Comparison of ENCODE assay signal across 9 cellular contexts in genomic region chr9:134375011-134375390, GRCh38. TPM values are rescaled to one million over a fixed set of nuclear protein-coding genes. Genes with fewer than 3 reads are reported as not detected.
DNase-seq lines count a peak whose midpoint lies in the region; ATAC-seq lines count a peak whose summit lies in the region.
"Had no signal": no experiment of that assay in that cellular context is flagged by ENCODE, and none has a peak within 500 bp of the region (broad histone marks: within the 10 kb centered on the region; RNA-seq: fewer than 3 reads in every experiment).

No MANE protein-coding gene starts in this region.

- no peaks in the 10 kb centered on the region for H3K36me3 ChIP-seq in H7 (replicated peaks; ENCODE audit: control insufficient read depth, insufficient read depth, low read length)

- no peaks in the 10 kb centered on the region for H3K36me3 Mint-ChIP-seq in stimulated activated memory B cell treated with anti-CD40 and anti-IgM and Interleukin-4, amounts not matched to agents 10 μg/mL and 1 μg/mL and 100 μg/mL, for 72 hours

- no peaks in the 10 kb centered on the region for H3K9me3 Mint-ChIP-seq in stimulated activated memory B cell treated with anti-CD40 and anti-IgM and Interleukin-4, amounts not matched to agents 10 μg/mL and 1 μg/mL and 100 μg/mL, for 72 hours

- H3K27ac Mint-ChIP-seq in stimulated activated memory B cell treated with anti-CD40 and anti-IgM and Interleukin-4, amounts not matched to agents 10 μg/mL and 1 μg/mL and 100 μg/mL, for 72 hours: no peak overlapping the region

- H3K4me3 ChIP-seq in H7 (ENCODE audit: insufficient read depth, low read depth, low read length) (no peak overlapping the region), skin epidermis (peak overlapping the region in 2 of 7 experiments; percentile 2 to 24)

- no peak overlapping the region for H3K4me3 Mint-ChIP-seq in stimulated activated memory B cell treated with anti-CD40 and anti-IgM and Interleukin-4, amounts not matched to agents 10 μg/mL and 1 μg/mL and 100 μg/mL, for 72 hours

- ATAC-seq in stimulated activated memory B cell treated with anti-CD40 and anti-IgM and Interleukin-4, amounts not matched to agents 10 μg/mL and 1 μg/mL and 100 μg/mL, for 72 hours: no peak
- ATAC-seq in GM19395 (IDR thresholded peaks at IDR 0.05; ENCODE audit: unreplicated experiment): no peak

- peaks cover 31% of the 10 kb centered on the region for H3K4me1 Mint-ChIP-seq in stimulated activated memory B cell treated with anti-CD40 and anti-IgM and Interleukin-4, amounts not matched to agents 10 μg/mL and 1 μg/mL and 100 μg/mL, for 72 hours

- H3K27me3 ChIP-seq in H7 (ENCODE audit: control insufficient read depth, insufficient read depth, low read length): no peaks in the 10 kb centered on the region

- H3K27me3 Mint-ChIP-seq in stimulated activated memory B cell treated with anti-CD40 and anti-IgM and Interleukin-4, amounts not matched to agents 10 μg/mL and 1 μg/mL and 100 μg/mL, for 72 hours: no peaks in the 10 kb centered on the region

- DNase-seq in H7: peak; percentile 72
- peak; percentile 52 for DNase-seq in cerebellar cortex (ENCODE audit: low spot score)
- DNase-seq in left kidney (ENCODE audit: low read depth, low spot score): peak; percentile 45
- no peak for DNase-seq in middle frontal gyrus (ENCODE audit: extremely low spot score, low spot score)
- DNase-seq in GM19240 (ENCODE audit: insufficient read length, low spot score): no peak
- DNase-seq: DND-41 had no signal

- H3K27ac ChIP-seq in skin epidermis: peak overlapping the region in 20 of 21 experiments; percentile 2 to 97 (median 89)

RNA-seq across cellular contexts. Expression of gene RXRA, which starts 48.7 kb away (rescaled TPM):
- 17.7 and 23.2 TPM in 2 replicates for total RNA-seq in H7 (2014; rRNA removed; shearing (Covaris generic))

Comparison
In these comparisons a context has a peak if more than half of its experiments do, and no peak if none do; other contexts are left out.
1. DNase-seq: peak in H7 (single experiment), cerebellar cortex (single experiment) and left kidney (single experiment); none in middle frontal gyrus (single experiment) and GM19240 (single experiment).